In the genomic region with DNA sequence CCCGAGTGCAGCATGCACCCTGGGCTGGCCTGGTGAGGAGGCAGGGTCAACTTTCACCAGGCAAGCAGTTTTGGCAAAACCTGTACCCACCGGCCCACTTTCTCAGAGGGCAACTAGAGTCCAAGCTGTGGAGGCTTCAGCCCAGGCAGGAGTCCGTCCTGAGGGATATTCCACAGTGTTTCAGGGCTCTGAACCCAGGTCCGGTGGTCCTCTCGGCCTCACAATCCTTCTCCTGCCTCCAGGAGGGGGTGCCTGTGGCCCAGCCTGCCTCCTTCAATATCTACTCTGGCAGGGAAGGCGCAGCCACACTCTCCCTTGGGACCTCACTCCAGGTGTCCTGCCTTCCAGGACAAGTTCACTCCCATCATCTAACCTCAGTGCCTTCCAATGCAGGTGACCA, we compare ENCODE assay signal across 29 cellular contexts. TPM values are rescaled to one million over a fixed set of nuclear protein-coding genes. Genes with fewer than 3 reads are reported as not detected.
A peak's percentile ranks its signal among the peaks of the same experiment; 100 is the strongest.
DNase-seq lines count a peak whose midpoint lies in the region; ATAC-seq and TF ChIP-seq lines count a peak whose summit lies in the region.
"Had no signal": no experiment of that assay in that cellular context is flagged by ENCODE, and none has a peak within 500 bp of the region (broad histone marks: within the 10 kb centered on the region; RNA-seq: fewer than 3 reads in every experiment).

No MANE protein-coding gene starts in this region.

- no peak for TF ChIP-seq POLR2A in spleen (IDR thresholded peaks at IDR 0.05)

- BruUV-seq in Caco-2 (replicated peaks; lab: Mats Ljungman, UMichigan): no TSS peak

- no peaks in the 10 kb centered on the region for H3K27me3 Mint-ChIP-seq in Caco-2 (ENCODE audit: insufficient read depth, unreplicated experiment)
- H3K27me3 Mint-ChIP-seq: CD4-positive, alpha-beta memory T cell had no signal

- intact Hi-C loops in Caco-2 (cut with micrococcal nuclease; ENCODE audit: unreplicated experiment): no loop called here
- intact Hi-C loops in posterior vena cava (cut with DNase I): no loop called here
- intact Hi-C loops in spleen (cut with DNase I; ENCODE audit: low total_unique reads): no loop called here

- H3K27ac Mint-ChIP-seq in Caco-2 (ENCODE audit: unreplicated experiment): peak overlapping the region; percentile 51
- H3K27ac Mint-ChIP-seq: CD14-positive monocyte; CD8-positive, alpha-beta memory T cell had no signal

- CTCF ChIA-PET in Caco-2 (lab: Charles Lee): interaction anchor here (0.7 kb wide), 1 partner anchor 471 kb away, joined by 3 read pairs; no protein-coding TSS in a partner anchor

- peaks cover 19% of the 10 kb centered on the region for H3K4me1 Mint-ChIP-seq in Caco-2 (ENCODE audit: low read depth, unreplicated experiment)
- H3K4me1 Mint-ChIP-seq: CD14-positive monocyte; CD4-positive, alpha-beta memory T cell; CD4-positive, CD25-positive, alpha-beta regulatory T cell; CD8-positive, alpha-beta memory T cell had no signal

- H3K9me3 Mint-ChIP-seq in Caco-2 (ENCODE audit: unreplicated experiment): no peaks in the 10 kb centered on the region
- H3K9me3 Mint-ChIP-seq: CD4-positive, alpha-beta memory T cell; CD4-positive, CD25-positive, alpha-beta regulatory T cell; CD8-positive, alpha-beta memory T cell had no signal

- 74 to 92% (median 83%) methylated on average over 4 to 6 of the region's 6 CpGs for WGBS in spleen, 5 donors

- TF ChIP-seq CTCF in Caco-2 (IDR thresholded peaks at IDR 0.05; ENCODE audit: insufficient read depth in 1 of 2, low read depth in 1 of 2, low read length in 1 of 2, severe bottlenecking in 1 of 2, unreplicated experiment in 1 of 2): no peak
- TF ChIP-seq CTCF in RWPE2 (IDR thresholded peaks at IDR 0.05; ENCODE audit: poor library complexity, severe bottlenecking): no peak
- TF ChIP-seq CTCF in spleen (IDR thresholded peaks at IDR 0.05 in 8 of 11, conservative IDR thresholded peaks at IDR 0.05 in 3 of 11): no peak

- peaks cover 21% of the 10 kb centered on the region for H3K4me1 ChIP-seq in Caco-2
- no peaks in the 10 kb centered on the region for H3K4me1 ChIP-seq in RWPE2 (ENCODE audit: insufficient read depth, poor library complexity, severe bottlenecking)
- H3K4me1 ChIP-seq in spleen: no peaks in the 10 kb centered on the region
- H3K4me1 ChIP-seq: BLaER1 had no signal

- H3K36me3 ChIP-seq in Caco-2 (ENCODE audit: control insufficient read depth, insufficient read depth, low read length) (no peaks in the 10 kb centered on the region), RWPE2 (ENCODE audit: low read depth) (no peaks in the 10 kb centered on the region), spleen (no peaks in the 10 kb centered on the region)
- H3K36me3 ChIP-seq: BE2C, BLaER1 had no signal

- POLR2A ChIA-PET in Caco-2 (lab: Charles Lee): no interaction called here

- DNase-seq in Caco-2 (no peak), RWPE2 (ENCODE audit: low spot score) (peak; percentile 49), posterior vena cava (ENCODE audit: low spot score) (peak; percentile 69), spleen (peak; percentile 58), GOT3 (lab: John Stamatoyannopoulos, UW) (no peak), T-helper 1 cell (no peak), UCSD-AML1 (lab: John Stamatoyannopoulos, UW; ENCODE audit: unreplicated experiment) (no peak), RKO (ENCODE audit: low spot score) (no peak)
- DNase-seq: 8988T; ACHN; BE2C; C1 segment of cervical spinal cord; Calu3; CD4-positive, alpha-beta memory T cell; CD4-positive, CD25-positive, alpha-beta regulatory T cell; CD8-positive, alpha-beta memory T cell; COR-L47; DMS53; DMS79; DND-41; EL; GDM1 had no signal

- H3K4me3 ChIP-seq in Caco-2 (ENCODE audit: low read depth, low read length) (no peak overlapping the region), RWPE2 (ENCODE audit: severe bottlenecking) (no peak overlapping the region), spleen (no peak overlapping the region)
- H3K4me3 ChIP-seq: BLaER1, GM12878 had no signal

- H3K9me3 ChIP-seq in Caco-2 (peaks cover 6% of the 10 kb centered on the region; the same call in 1 of the 2 replicates), RWPE2 (ENCODE audit: severe bottlenecking) (no peaks in the 10 kb centered on the region), spleen (peaks cover 0 to 3% (median 0%) of the 10 kb centered on the region in 8 donors)
- H3K9me3 ChIP-seq: BE2C had no signal

- ATAC-seq in RWPE2 (ENCODE audit: low read depth): no peak
- ATAC-seq: GM12878 had no signal

- no peak overlapping the region for H3K4me3 Mint-ChIP-seq in Caco-2 (ENCODE audit: unreplicated experiment)
- H3K4me3 Mint-ChIP-seq: CD4-positive, alpha-beta memory T cell; CD4-positive, CD25-positive, alpha-beta regulatory T cell; CD8-positive, alpha-beta memory T cell had no signal

- H3K36me3 Mint-ChIP-seq in Caco-2 (ENCODE audit: insufficient read depth, unreplicated experiment): peaks cover 8% of the 10 kb centered on the region
- H3K36me3 Mint-ChIP-seq: CD14-positive monocyte; CD4-positive, alpha-beta memory T cell; CD4-positive, CD25-positive, alpha-beta regulatory T cell had no signal

- H3K27me3 ChIP-seq in Caco-2 (replicated peaks; ENCODE audit: control insufficient read depth, insufficient read depth, low read length) (no peaks in the 10 kb centered on the region), RWPE2 (ENCODE audit: insufficient read depth, poor library complexity, severe bottlenecking) (no peaks in the 10 kb centered on the region), spleen (replicated peaks in 1 of 7) (peaks cover 0 to 6% (median 0%) of the 10 kb centered on the region in 7 donors)
- H3K27me3 ChIP-seq: BE2C, BLaER1 had no signal

- H3K27ac ChIP-seq in RWPE2 (ENCODE audit: poor library complexity, severe bottlenecking) (no peak overlapping the region), spleen (no peak overlapping the region)
- H3K27ac ChIP-seq: BLaER1 had no signal

RNA-seq across cellular contexts. Expression of gene PLA2G4E, which starts 3.9 kb away (rescaled TPM):
- total RNA-seq in Caco-2 (2022) (1.4 and 1.8 TPM in 2 replicates), posterior vena cava (not detected), spleen (not detected)
- not detected for polyA plus RNA-seq in spleen
- total RNA-seq: A673; CD4-positive, alpha-beta memory T cell; CD4-positive, CD25-positive, alpha-beta regulatory T cell; CD8-positive, alpha-beta memory T cell; Daoy; G401 had no signal
- polyA plus RNA-seq: AG04450; CD14-positive monocyte; CD4-positive, alpha-beta memory T cell; CD4-positive, CD25-positive, alpha-beta regulatory T cell; CD8-positive, alpha-beta memory T cell had no signal

RNA-seq across cellular contexts. Expression of gene EHD4, which starts 44.6 kb away (rescaled TPM):
- total RNA-seq in Caco-2 (2022) (31.6 TPM in 2 replicates), posterior vena cava (10 to 100 TPM; 21.3 to 22.5 TPM), spleen (10 to 100 TPM; 20.4 to 33.2 (median 22.1) TPM)
- 1 to 10 TPM; 5.5 to 9.7 (median 7.7) TPM for polyA plus RNA-seq in spleen

Comparison
In these comparisons a context has a peak if more than half of its experiments do, and no peak if none do; other contexts are left out.
1. DNase-seq: peak in RWPE2 (single experiment), posterior vena cava (single experiment) and spleen (single experiment); none in Caco-2 (0 of 2), GOT3 (single experiment), T-helper 1 cell (0 of 5), UCSD-AML1 (single experiment) and RKO (single experiment).